Comparison of ENCODE assay signal across 23 cellular contexts in genomic region chr10:12480440-12480839, GRCh38.
"Had no signal": no experiment of that assay in that cellular context is flagged by ENCODE, and none has a peak within 500 bp of the region (broad histone marks: within the 10 kb centered on the region; RNA-seq: fewer than 3 reads in every experiment).

No MANE protein-coding gene starts in this region.

- H3K4me1 ChIP-seq: SJSA1 had no signal

- H3K4me3 ChIP-seq: SJSA1, SK-N-MC had no signal

- H3K27me3 ChIP-seq: SJSA1 had no signal

- H3K27ac ChIP-seq: HL-60, SJSA1, SK-N-MC had no signal

- DNase-seq: KBM-7, MV-4-11, NCI-H1048, NCI-H1105, NCI-H1417, NCI-H1436 treated with DMSO at 0.1 percent for 48 hours, NCI-H1694, NCI-H187 treated with DMSO at 0.1 percent for 48 hours, NCI-H2029 treated with DMSO at 0.1 percent for 48 hours, NCI-H2107, NCI-H2227 treated with DMSO at 0.1 percent for 48 hours, NCI-H446, NCI-H510A, NCI-H524 treated with DMSO at 0.1 percent for 48 hours, NCI-H69, NCI-H774, Right ventricle myocardium superior, RPMI8226, SIG-M5, SW 1271 had no signal

- H3K36me3 ChIP-seq: SJSA1 had no signal
